18 cellular contexts compared by ENCODE assay signal in the genomic region with DNA sequence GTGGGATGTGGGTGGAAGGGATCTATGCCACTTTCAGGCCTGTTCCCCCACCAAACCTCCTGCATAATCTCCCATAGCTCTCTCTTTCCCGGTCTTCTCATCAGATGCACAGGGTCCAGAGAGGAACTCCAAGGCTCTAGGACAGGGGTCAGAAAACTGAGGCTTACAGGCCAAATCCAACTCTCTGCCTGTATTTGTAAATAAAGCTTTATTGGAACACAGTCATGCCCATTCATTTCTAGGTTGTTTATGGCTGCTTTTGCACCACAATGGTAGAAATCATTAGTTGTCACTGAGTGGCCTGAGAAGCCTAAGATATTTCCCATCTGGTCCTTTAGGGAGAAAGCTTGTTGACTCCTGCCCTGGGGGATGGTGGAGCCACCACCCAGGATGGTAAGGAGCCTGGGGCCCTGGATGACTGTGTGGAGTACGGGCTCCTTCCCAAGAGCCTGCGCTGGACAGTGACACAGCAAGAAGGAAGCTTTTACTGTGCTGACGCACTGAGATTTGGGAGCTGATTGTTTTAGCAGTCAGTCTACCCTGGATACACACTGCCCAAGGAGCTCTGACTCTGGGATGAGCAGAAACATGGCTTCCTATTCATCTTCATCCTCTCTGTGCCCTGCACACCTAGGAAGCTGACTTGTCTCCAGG.
"Had no signal": no experiment of that assay in that cellular context is flagged by ENCODE, and none has a peak within 500 bp of the region (broad histone marks: within the 10 kb centered on the region; RNA-seq: fewer than 3 reads in every experiment).

No MANE protein-coding gene starts in this region.

- H3K36me3 Mint-ChIP-seq: T-cell had no signal

- H3K9me3 ChIP-seq: Peyer's patch, SJCRH30 had no signal

- H3K36me3 ChIP-seq: Peyer's patch, SJCRH30 had no signal

- H3K4me2 ChIP-seq: KMS-11 had no signal

- H3K27me3 ChIP-seq: Peyer's patch had no signal

- ATAC-seq: PC-3, Right ventricle myocardium inferior, T-cell had no signal

- H3K27ac Mint-ChIP-seq: T-cell had no signal

- H3K4me3 Mint-ChIP-seq: T-cell had no signal

- H3K4me1 ChIP-seq: Peyer's patch, SJCRH30 had no signal

- H3K4me1 Mint-ChIP-seq: T-cell had no signal

- H3K4me3 ChIP-seq: Peyer's patch, SJCRH30 had no signal

- DNase-seq: Kasumi-1; MM.1S; NCI-H1092 treated with DMSO at 0.1 percent for 48 hours; NCI-H1436 treated with DMSO at 0.1 percent for 48 hours; NCI-H1694; NCI-H187 treated with DMSO at 0.1 percent for 48 hours; NCI-H446 treated with DMSO at 0.1 percent for 48 hours; NCI-H526; NCI-H82; NK-92 treated with Interleukin-12 subunit alpha and Interleukin-12 subunit beta, amount 100 ng/mL, for 24 hours; PC-3; Peyer's patch; SHP77 treated with DMSO at 0.1 percent for 48 hours; SJCRH30; SW 1271; T-cell had no signal

- H3K9ac ChIP-seq: KMS-11 had no signal

- H3K27ac ChIP-seq: KMS-11, Peyer's patch, SJCRH30 had no signal
